ENCODE assay signal across 9 cellular contexts in genomic region chr3:99505646-99506269, GRCh38.
DNase-seq lines count a peak whose midpoint lies in the region; ATAC-seq, FAIRE-seq and TF ChIP-seq lines count a peak whose summit lies in the region.
"Had no signal": no experiment of that assay in that cellular context is flagged by ENCODE, and none has a peak within 500 bp of the region (broad histone marks: within the 10 kb centered on the region; RNA-seq: fewer than 3 reads in every experiment).

No MANE protein-coding gene starts in this region.

- H3K4me3 ChIP-seq in uterus: no peak overlapping the region
- no peak overlapping the region for H3K4me3 ChIP-seq in kidney (ENCODE audit: low read length in 2 of 2)

- no peaks in the 10 kb centered on the region for H3K9me3 Mint-ChIP-seq in activated T-cell treated with anti-CD3 and anti-CD28 coated beads, Interleukin-2, amount 50 U/mL, for 72 hours

- peak; percentile 99 to 100 for ATAC-seq in activated T-cell treated with anti-CD3 and anti-CD28 coated beads, Interleukin-2, amount 50 U/mL, for 72 hours (replicated peaks in 1 of 2)
- peak; percentile 99 for ATAC-seq in HG02678 (IDR thresholded peaks at IDR 0.05; ENCODE audit: unreplicated experiment)
- peak; percentile 48 for ATAC-seq in foreskin keratinocyte

- H3K36me3 Mint-ChIP-seq in activated T-cell treated with anti-CD3 and anti-CD28 coated beads, Interleukin-2, amount 50 U/mL, for 72 hours (ENCODE audit: insufficient read depth in 2 of 2): no peaks in the 10 kb centered on the region

- H3K9ac ChIP-seq in kidney (ENCODE audit: low read length in 2 of 2): no peak overlapping the region

- no peak overlapping the region for H3K27ac ChIP-seq in foreskin keratinocyte
- H3K27ac ChIP-seq in uterus: no peak overlapping the region
- H3K27ac ChIP-seq in kidney (ENCODE audit: low read depth in 2 of 2, low read length in 2 of 2): no peak overlapping the region

- H3K27me3 ChIP-seq in foreskin keratinocyte: no peaks in the 10 kb centered on the region
- H3K27me3 ChIP-seq in uterus: no peaks in the 10 kb centered on the region

- peaks cover 5% of the 10 kb centered on the region for H3K4me1 ChIP-seq in foreskin keratinocyte
- no peaks in the 10 kb centered on the region for H3K4me1 ChIP-seq in uterus
- H3K4me1 ChIP-seq in kidney (ENCODE audit: control insufficient read depth in 1 of 2, insufficient read depth in 1 of 2, low read depth in 1 of 2, low read length in 2 of 2): no peaks in the 10 kb centered on the region

- peak overlapping the region in 1 of 2 donors; percentile 0 for H3K4me3 Mint-ChIP-seq in activated T-cell treated with anti-CD3 and anti-CD28 coated beads, Interleukin-2, amount 50 U/mL, for 72 hours

- peak; percentile 48 to 50 for DNase-seq in activated T-cell treated with anti-CD3 and anti-CD28 coated beads, Interleukin-2, amount 50 U/mL, for 72 hours
- no peak for DNase-seq in activated T-cell treated with anti-CD3 and anti-CD28 coated beads for 4 hours
- DNase-seq in NOMO-1 treated with DMSO at 0.1 percent for 48 hours (lab: John Stamatoyannopoulos, UW; ENCODE audit: unreplicated experiment): peak; percentile 96
- DNase-seq in foreskin keratinocyte: peak; percentile 8 to 18
- peak; percentile 49 to 55 for DNase-seq in uterus
- no peak for DNase-seq in anterior cingulate cortex (lab: John Stamatoyannopoulos, UW)
- DNase-seq in kidney: no peak

- H3K36me3 ChIP-seq in uterus (no peaks in the 10 kb centered on the region), kidney (ENCODE audit: control insufficient read depth in 1 of 2, insufficient read depth in 2 of 2, low read length in 2 of 2) (no peaks in the 10 kb centered on the region)

- intact Hi-C loops in uterus (cut with DNase I; ENCODE audit: low total_unique reads) (no loop called here), kidney (cut with DNase I) (no loop called here)

- no peaks in the 10 kb centered on the region for H3K9me3 ChIP-seq in uterus
- H3K9me3 ChIP-seq in kidney (ENCODE audit: control insufficient read depth in 1 of 2, low read length in 2 of 2): no peaks in the 10 kb centered on the region

- TF ChIP-seq POLR2A in uterus (IDR thresholded peaks at IDR 0.05): no peak

- H3K27ac Mint-ChIP-seq in activated T-cell treated with anti-CD3 and anti-CD28 coated beads, Interleukin-2, amount 50 U/mL, for 72 hours: no peak overlapping the region

- no peak for FAIRE-seq in kidney (lab: Jason Lieb, UNC)
- FAIRE-seq: G401.6 had no signal

- peaks cover 6% of the 10 kb centered on the region for H3K27me3 Mint-ChIP-seq in activated T-cell treated with anti-CD3 and anti-CD28 coated beads, Interleukin-2, amount 50 U/mL, for 72 hours (ENCODE audit: low read depth)

- TF ChIP-seq CTCF in foreskin keratinocyte (conservative IDR thresholded peaks at IDR 0.05) (no peak), uterus (IDR thresholded peaks at IDR 0.05) (no peak), kidney (IDR thresholded peaks at IDR 0.05; ENCODE audit: borderline replicate concordance, extremely low read depth, insufficient read depth) (no peak)

- peaks cover 6% of the 10 kb centered on the region for H3K4me1 Mint-ChIP-seq in activated T-cell treated with anti-CD3 and anti-CD28 coated beads, Interleukin-2, amount 50 U/mL, for 72 hours (ENCODE audit: low read depth)

Comparison
In these comparisons a context has a peak if more than half of its experiments do, and no peak if none do; other contexts are left out.
1. DNase-seq: peak in activated T-cell treated with anti-CD3 and anti-CD28 coated beads, Interleukin-2, amount 50 U/mL, for 72 hours (2 of 2), NOMO-1 treated with DMSO at 0.1 percent for 48 hours (single experiment), foreskin keratinocyte (2 of 2) and uterus (2 of 2); none in activated T-cell treated with anti-CD3 and anti-CD28 coated beads for 4 hours (single experiment), anterior cingulate cortex (0 of 58) and kidney (single experiment).
2. ATAC-seq: peak in every context shown above with its lines; median percentile 100 in activated T-cell treated with anti-CD3 and anti-CD28 coated beads, Interleukin-2, amount 50 U/mL, for 72 hours; 99 in HG02678; 48 in foreskin keratinocyte.